Comparison of ENCODE assay signal across 14 cellular contexts in the genomic region with DNA sequence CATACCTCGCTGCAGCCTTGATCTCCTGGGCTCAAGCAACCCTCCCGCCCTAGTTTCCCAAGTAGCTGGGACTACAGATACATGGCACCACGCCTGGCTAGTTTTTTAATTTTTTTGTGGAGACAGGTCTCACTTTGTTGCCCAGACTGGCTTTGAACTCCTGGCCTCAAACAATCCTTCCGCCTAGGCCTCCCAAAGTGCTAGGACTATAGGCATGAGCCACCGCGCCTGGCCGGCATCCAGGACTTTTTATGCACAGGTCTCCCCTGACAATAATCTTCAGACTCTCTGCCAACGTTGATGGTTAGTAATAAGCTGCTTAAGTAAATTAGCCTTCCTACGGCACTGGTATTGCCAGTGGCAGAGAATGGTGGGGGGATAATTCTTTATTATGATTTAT.
"Had no signal": no experiment of that assay in that cellular context is flagged by ENCODE, and none has a peak within 500 bp of the region (broad histone marks: within the 10 kb centered on the region; RNA-seq: fewer than 3 reads in every experiment).

No MANE protein-coding gene starts in this region.

- H3K4me2 ChIP-seq: hepatocyte, smooth muscle cell had no signal

- H3K27me3 Mint-ChIP-seq: activated naive CD8-positive, alpha-beta T cell treated with anti-CD3 and anti-CD28 coated beads, Interleukin-2, amount 50 U/mL, for 24 hours; activated T-helper 17 cell treated with anti-CD3 and anti-CD28 coated beads, Interleukin-2, amount 50 U/mL, for 72 hours; type B pancreatic cell had no signal

- H3K36me3 ChIP-seq: ascending aorta, left lung, right lobe of liver had no signal

- H3K4me1 ChIP-seq: ascending aorta, left lung, right lobe of liver had no signal

- H3K9me3 Mint-ChIP-seq: activated naive CD4-positive, alpha-beta T cell treated with anti-CD3 and anti-CD28 coated beads for 36 hours; activated naive CD8-positive, alpha-beta T cell treated with anti-CD3 and anti-CD28 coated beads, Interleukin-2, amount 50 U/mL, for 24 hours; activated T-helper 17 cell treated with anti-CD3 and anti-CD28 coated beads, Interleukin-2, amount 50 U/mL, for 72 hours; natural killer cell; type B pancreatic cell had no signal

- H3K27me3 ChIP-seq: ascending aorta, hepatocyte, left lung, right lobe of liver had no signal

- H3K4me1 Mint-ChIP-seq: activated naive CD8-positive, alpha-beta T cell treated with anti-CD3 and anti-CD28 coated beads, Interleukin-2, amount 50 U/mL, for 24 hours; activated T-helper 17 cell treated with anti-CD3 and anti-CD28 coated beads, Interleukin-2, amount 50 U/mL, for 72 hours; natural killer cell had no signal

- DNase-seq: activated naive CD4-positive, alpha-beta T cell treated with anti-CD3 and anti-CD28 coated beads for 36 hours; activated naive CD8-positive, alpha-beta T cell treated with anti-CD3 and anti-CD28 coated beads, Interleukin-2, amount 50 U/mL, for 24 hours; islet precursor cell; left lung; natural killer cell; right lobe of liver; stimulated activated CD4-positive, alpha-beta T cell treated with anti-CD3 and anti-CD28 coated beads, Interleukin-4, amount 100 ng/mL, for 4 hours; stimulated activated CD8-positive, alpha-beta memory T cell treated with anti-CD3 and anti-CD28 coated beads, Interleukin-4, amount 100 ng/mL, for 48 hours; stimulated activated naive CD8-positive, alpha-beta T cell treated with anti-CD3 and anti-CD28 coated beads, Interleukin-15, Interleukin-2, amounts not matched to agents 100 U/mL and 50 U/mL, for 24 hours had no signal

- H3K27ac ChIP-seq: ascending aorta, hepatocyte, left lung, right lobe of liver had no signal

- H3K27ac Mint-ChIP-seq: activated naive CD4-positive, alpha-beta T cell treated with anti-CD3 and anti-CD28 coated beads for 36 hours; activated naive CD8-positive, alpha-beta T cell treated with anti-CD3 and anti-CD28 coated beads, Interleukin-2, amount 50 U/mL, for 24 hours; activated T-helper 17 cell treated with anti-CD3 and anti-CD28 coated beads, Interleukin-2, amount 50 U/mL, for 72 hours; natural killer cell had no signal

- H3K4me3 ChIP-seq: ascending aorta, hepatocyte, left lung, right lobe of liver, smooth muscle cell had no signal

- H3K36me3 Mint-ChIP-seq: natural killer cell had no signal

- H3K4me3 Mint-ChIP-seq: activated naive CD4-positive, alpha-beta T cell treated with anti-CD3 and anti-CD28 coated beads for 36 hours; activated naive CD8-positive, alpha-beta T cell treated with anti-CD3 and anti-CD28 coated beads, Interleukin-2, amount 50 U/mL, for 24 hours; activated T-helper 17 cell treated with anti-CD3 and anti-CD28 coated beads, Interleukin-2, amount 50 U/mL, for 72 hours; natural killer cell; type B pancreatic cell had no signal

- ATAC-seq: activated naive CD8-positive, alpha-beta T cell treated with anti-CD3 and anti-CD28 coated beads, Interleukin-2, amount 50 U/mL, for 24 hours; activated T-helper 17 cell treated with anti-CD3 and anti-CD28 coated beads, Interleukin-2, amount 50 U/mL, for 72 hours; left lung; natural killer cell; stimulated activated naive CD8-positive, alpha-beta T cell treated with anti-CD3 and anti-CD28 coated beads, Interleukin-15, Interleukin-2, amounts not matched to agents 100 U/mL and 50 U/mL, for 24 hours had no signal
